ENCODE assay signal across 25 cellular contexts in genomic region chr11:111220716-111221115, GRCh38. TPM values are rescaled to one million over a fixed set of nuclear protein-coding genes. Genes with fewer than 3 reads are reported as not detected.
DNase-seq lines count a peak whose midpoint lies in the region; FAIRE-seq and TF ChIP-seq lines count a peak whose summit lies in the region.
"Had no signal": no experiment of that assay in that cellular context is flagged by ENCODE, and none has a peak within 500 bp of the region (broad histone marks: within the 10 kb centered on the region; RNA-seq: fewer than 3 reads in every experiment).

No MANE protein-coding gene starts in this region.

- in situ Hi-C loops in Caki2 (cut with HindIII; ENCODE audit: low pct_unique_long_range_greater_than_20kb, low sequenced_read_pairs), result no loop called here

- no peak overlapping the region for H3K4me2 ChIP-seq in astrocyte (ENCODE audit: low read length)

- H3K27ac ChIP-seq in astrocyte (ENCODE audit: low read depth, low read length), result no peak overlapping the region
- H3K27ac ChIP-seq: C4-2B had no signal

- H3K27me3 Mint-ChIP-seq in astrocyte (ENCODE audit: low read depth, unreplicated experiment), result peaks cover 3% of the 10 kb centered on the region

- H3K4me1 ChIP-seq in astrocyte (ENCODE audit: insufficient read depth, low read length), result peaks cover 2% of the 10 kb centered on the region

- H3K4me3 ChIP-seq in astrocyte (ENCODE audit: insufficient read depth, low read depth, low read length), result no peak overlapping the region
- H3K4me3 ChIP-seq: K562 had no signal

- DNase-seq in Caki2 (ENCODE audit: low read depth) (peak; percentile 4), astrocyte (ENCODE audit: low read depth) (peak; percentile 60), fibroblast of peridontal ligament (ENCODE audit: extremely low read depth) (peak; percentile 11), kidney glomerular epithelial cell (lab: John Stamatoyannopoulos, UW) (peak; percentile 16), NCI-H2196 (lab: John Stamatoyannopoulos, UW; ENCODE audit: unreplicated experiment) (no peak), DMS 273 (lab: John Stamatoyannopoulos, UW; ENCODE audit: unreplicated experiment) (no peak)
- no peak for DNase-seq in effector CD4-positive, alpha-beta T cell
- DNase-seq in activated CD4-positive, CD25-positive, alpha-beta regulatory T cell treated with anti-CD3 and anti-CD28 coated beads, Interleukin-2, amount 50 U/mL, for 72 hours, result no peak
- DNase-seq: ACHN; AML-193; Calu3; CD4-positive, alpha-beta T cell; DMS 273 treated with DMSO at 0.1 percent for 48 hours; DMS53; GDM1; GOT3; H7; HFFc6; IMR-90 had no signal

- H3K79me2 ChIP-seq in astrocyte (ENCODE audit: insufficient read depth, low read length), result no peaks in the 10 kb centered on the region

- H3K4me1 Mint-ChIP-seq in astrocyte (ENCODE audit: low read depth, unreplicated experiment), result no peaks in the 10 kb centered on the region

- no peaks in the 10 kb centered on the region for H4K20me1 ChIP-seq in astrocyte (ENCODE audit: insufficient read depth, low read length)

- H3K4me3 Mint-ChIP-seq in astrocyte (ENCODE audit: unreplicated experiment), result no peak overlapping the region
- H3K4me3 Mint-ChIP-seq: CD4-positive, alpha-beta T cell; HFFc6 had no signal

- H3K9me3 Mint-ChIP-seq in astrocyte (ENCODE audit: unreplicated experiment), result peaks cover 6% of the 10 kb centered on the region
- H3K9me3 Mint-ChIP-seq: CD4-positive, alpha-beta T cell had no signal

- no peaks in the 10 kb centered on the region for H3K9me3 ChIP-seq in astrocyte (ENCODE audit: insufficient read depth, low read depth, low read length)

- TF ChIP-seq CTCF in astrocyte (IDR thresholded peaks at IDR 0.05; ENCODE audit: insufficient read depth, low read depth, low read length), result no peak

- no peak overlapping the region for H2AFZ ChIP-seq in astrocyte (ENCODE audit: low read depth, low read length)

- H3K36me3 ChIP-seq in astrocyte (ENCODE audit: insufficient read depth, low read length), result no peaks in the 10 kb centered on the region

- H3K9ac ChIP-seq in astrocyte (ENCODE audit: low read length), result no peak overlapping the region

- H3K36me3 Mint-ChIP-seq in astrocyte (ENCODE audit: low read depth, unreplicated experiment), result no peaks in the 10 kb centered on the region

- no peak overlapping the region for H3K27ac Mint-ChIP-seq in astrocyte (ENCODE audit: unreplicated experiment)
- H3K27ac Mint-ChIP-seq: CD4-positive, alpha-beta T cell; HFFc6 had no signal

- H3K27me3 ChIP-seq in astrocyte (ENCODE audit: insufficient read depth, low read length), result no peaks in the 10 kb centered on the region

- no peak for FAIRE-seq in astrocyte (lab: Jason Lieb, UNC)
- FAIRE-seq: A204.1, GM12892, GM18507, K562 had no signal

RNA-seq across cellular contexts. Expression of gene POU2AF2, which starts 24.8 kb away (rescaled TPM):
- not detected in 2 replicates for total RNA-seq in Caki2 (2014; rRNA removed; shearing (Covaris generic); ENCODE audit: low replicate concordance)
- total RNA-seq in astrocyte, result not detected in 2 replicates
- total RNA-seq: CD4-positive, alpha-beta T cell; Daoy; H7; HFFc6; IMR-90; K562 had no signal

Comparison
In these comparisons a context has a peak if more than half of its experiments do, and no peak if none do; other contexts are left out.
1. DNase-seq: peak in Caki2 (single experiment), astrocyte (single experiment), fibroblast of peridontal ligament (single experiment) and kidney glomerular epithelial cell (single experiment); none in NCI-H2196 (single experiment), effector CD4-positive, alpha-beta T cell (single experiment), activated CD4-positive, CD25-positive, alpha-beta regulatory T cell treated with anti-CD3 and anti-CD28 coated beads, Interleukin-2, amount 50 U/mL, for 72 hours (single experiment) and DMS 273 (single experiment).